Comparison of ENCODE assay signal across 15 cellular contexts in the genomic region with DNA sequence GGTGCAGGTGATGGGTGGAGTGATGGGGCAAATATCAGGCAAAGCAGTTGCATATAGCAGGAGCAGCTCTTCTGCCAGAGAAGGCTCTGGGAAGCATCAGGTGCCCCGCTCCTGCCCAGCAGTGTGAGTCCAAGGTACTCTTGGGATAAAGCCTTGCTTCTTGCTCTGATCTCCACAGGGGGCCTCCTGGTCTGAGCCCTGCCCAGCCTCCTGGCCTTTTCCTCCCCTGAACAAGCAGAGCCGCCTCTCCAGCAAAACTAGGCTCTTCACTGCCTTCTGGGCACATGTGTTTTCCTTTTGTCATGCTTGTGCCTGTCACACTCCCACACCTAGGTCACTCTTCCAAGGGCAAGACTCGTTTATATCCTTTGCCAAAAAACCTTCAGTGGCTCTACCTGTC.
"Had no signal": no experiment of that assay in that cellular context is flagged by ENCODE, and none has a peak within 500 bp of the region (broad histone marks: within the 10 kb centered on the region; RNA-seq: fewer than 3 reads in every experiment).

No MANE protein-coding gene starts in this region.

- ATAC-seq: effector memory CD8-positive, alpha-beta T cell; gastroesophageal sphincter; mucosa of descending colon; naive thymus-derived CD8-positive, alpha-beta T cell had no signal

- H3K4me2 ChIP-seq: hepatocyte had no signal

- H3K4me3 Mint-ChIP-seq: effector memory CD8-positive, alpha-beta T cell; naive thymus-derived CD8-positive, alpha-beta T cell; type B pancreatic cell had no signal

- H3K27me3 ChIP-seq: esophagus squamous epithelium, gastroesophageal sphincter, hepatocyte, thyroid gland had no signal

- H3K4me1 Mint-ChIP-seq: naive thymus-derived CD8-positive, alpha-beta T cell had no signal

- H3K4me3 ChIP-seq: esophagus squamous epithelium, gastroesophageal sphincter, hepatocyte, mucosa of descending colon, thyroid gland had no signal

- H3K36me3 ChIP-seq: thyroid gland had no signal

- H3K9me3 Mint-ChIP-seq: effector memory CD8-positive, alpha-beta T cell; naive thymus-derived CD8-positive, alpha-beta T cell; type B pancreatic cell had no signal

- DNase-seq: effector memory CD8-positive, alpha-beta T cell; esophagus squamous epithelium; foreskin fibroblast; glutamatergic neuron; kidney glomerular epithelial cell; mammary epithelial cell; naive thymus-derived CD8-positive, alpha-beta T cell; posterior cingulate gyrus; stimulated activated CD4-positive, alpha-beta T cell treated with anti-CD3 and anti-CD28 coated beads, Interleukin-12 subunit alpha, Interleukin-12 subunit beta, amount 100 ng/mL, for 4 hours; stimulated activated naive CD4-positive, alpha-beta T cell treated with Interleukin-2 at 50 U/mL for 16 hours; thyroid gland had no signal

- H3K36me3 Mint-ChIP-seq: type B pancreatic cell had no signal

- H2AFZ ChIP-seq: hepatocyte had no signal

- H3K27ac Mint-ChIP-seq: effector memory CD8-positive, alpha-beta T cell; naive thymus-derived CD8-positive, alpha-beta T cell; type B pancreatic cell had no signal

- H3K27ac ChIP-seq: esophagus squamous epithelium, gastroesophageal sphincter, hepatocyte, thyroid gland had no signal

- H3K4me1 ChIP-seq: thyroid gland had no signal

- H3K79me2 ChIP-seq: hepatocyte had no signal
